Comparison of ENCODE assay signal across 8 cellular contexts in the genomic region with DNA sequence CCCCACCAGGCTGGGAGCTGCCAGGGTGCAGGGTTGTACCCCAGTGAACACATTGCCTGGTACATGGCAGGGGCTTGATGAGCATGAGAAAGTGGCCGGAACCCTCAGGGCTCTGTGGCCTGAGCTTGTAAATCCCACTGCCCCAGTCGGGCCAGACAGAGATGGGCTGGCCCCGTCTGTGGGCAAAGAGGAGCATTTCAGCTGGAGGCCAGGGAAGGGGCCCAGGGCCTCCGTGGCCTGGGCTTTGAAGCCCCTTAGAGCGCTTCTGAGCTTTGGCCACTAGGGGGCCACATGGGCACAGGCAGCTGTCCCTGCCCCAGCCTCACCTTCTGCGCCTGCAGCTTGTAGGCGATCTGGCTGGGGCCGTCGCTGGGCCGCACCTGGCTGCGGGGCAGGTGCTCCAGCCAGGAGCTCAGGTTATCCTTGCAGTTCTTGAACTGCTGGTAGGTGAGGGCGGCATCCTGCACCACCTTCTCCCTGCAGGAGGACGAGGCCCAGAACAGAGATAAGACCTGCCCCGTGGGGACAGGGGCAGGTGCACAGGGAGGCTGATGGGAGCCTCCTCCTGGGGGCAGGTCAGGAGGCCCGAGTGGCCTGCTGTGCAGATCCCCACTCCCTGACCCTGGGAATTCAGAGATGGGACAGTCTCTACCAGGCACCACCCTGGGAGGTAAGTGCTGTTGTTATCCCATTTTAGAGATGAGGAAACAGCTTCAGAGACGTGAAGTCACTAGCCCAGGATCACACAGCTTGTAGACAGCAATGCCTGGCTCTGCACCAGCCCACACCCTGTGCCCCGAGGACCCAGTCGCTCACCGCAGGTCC. TPM values are rescaled to one million over a fixed set of nuclear protein-coding genes. Genes with fewer than 3 reads are reported as not detected.
A peak's percentile ranks its signal among the peaks of the same experiment; 100 is the strongest.
DNase-seq lines count a peak whose midpoint lies in the region; ATAC-seq and TF ChIP-seq lines count a peak whose summit lies in the region.

No MANE protein-coding gene starts in this region.

- no peaks in the 10 kb centered on the region for H3K36me3 Mint-ChIP-seq in CD4-positive, alpha-beta memory T cell
- H3K36me3 Mint-ChIP-seq in chondrocyte (ENCODE audit: low read depth) = no peaks in the 10 kb centered on the region

- H3K9me3 ChIP-seq in CD4-positive, alpha-beta memory T cell (ENCODE audit: control insufficient read depth in 1 of 2, low read length in 2 of 2) = no peaks in the 10 kb centered on the region
- H3K9me3 ChIP-seq in HEK293 (ENCODE audit: control insufficient read depth, insufficient read depth, low read depth, low read length) = no peaks in the 10 kb centered on the region
- no peaks in the 10 kb centered on the region for H3K9me3 ChIP-seq in liver (ENCODE audit: control insufficient read depth in 4 of 4, low read length in 3 of 4)

- H3K9ac ChIP-seq in liver (ENCODE audit: low read depth in 1 of 2, low read length in 2 of 2) = no peak overlapping the region

- WGBS in liver = 27% methylated on average over 19 of the region's 19 CpGs

- no peak overlapping the region for H3K4me3 ChIP-seq in CD4-positive, alpha-beta memory T cell (ENCODE audit: low read length in 2 of 2)
- H3K4me3 ChIP-seq in HEK293 (ENCODE audit: low read depth, low read length) (no peak overlapping the region), liver (ENCODE audit: low read depth in 1 of 3, low read length in 3 of 3) (no peak overlapping the region)

- CTCF ChIA-PET in CD4-positive, alpha-beta memory T cell (lab: Charles Lee; ENCODE audit: partially characterized antibody) = interaction anchor here (0.6 to 11.7 kb wide), 60 partner anchors 9 to 1376 kb away, joined by 3 to 168 read pairs (median 4); partner anchors contain the start of genes CDK3, EVPL, EXOC7 and MRPL38
- CTCF ChIA-PET in HEK293 (lab: Yijun Ruan, JAX) = interaction anchor here (0.5 to 8.4 kb wide), 81 partner anchors 8 to 736 kb away, joined by 3 to 136 read pairs (median 5); partner anchors contain the start of genes CDK3, EXOC7, GALR2 and MRPL38

- peak overlapping the region in 2 of 7 donors; percentile 50 to 81 for H3K27ac Mint-ChIP-seq in CD4-positive, alpha-beta memory T cell
- H3K27ac Mint-ChIP-seq in chondrocyte (ENCODE audit: unreplicated experiment) = no peak overlapping the region

- no peaks in the 10 kb centered on the region for H3K27me3 ChIP-seq in CD4-positive, alpha-beta memory T cell (ENCODE audit: insufficient read depth, low read length)
- H3K27me3 ChIP-seq in liver (ENCODE audit: control insufficient read depth in 4 of 4, insufficient read depth in 4 of 4, low read length in 3 of 4) = no peaks in the 10 kb centered on the region

- peaks cover 8% of the 10 kb centered on the region for H3K4me1 ChIP-seq in CD4-positive, alpha-beta memory T cell (ENCODE audit: insufficient read depth, low read length)
- no peaks in the 10 kb centered on the region for H3K4me1 ChIP-seq in HEK293 (ENCODE audit: control insufficient read depth, insufficient read depth, low read length)
- peaks cover 0 to 6% (median 2%) of the 10 kb centered on the region in 4 donors for H3K4me1 ChIP-seq in liver (ENCODE audit: control insufficient read depth in 4 of 4, insufficient read depth in 4 of 4, low read length in 3 of 4)

- peak overlapping the region in 2 of 8 donors; percentile 34 to 52 for H3K4me3 Mint-ChIP-seq in CD4-positive, alpha-beta memory T cell
- H3K4me3 Mint-ChIP-seq in chondrocyte (ENCODE audit: unreplicated experiment) = no peak overlapping the region

- intact Hi-C loops in CD4-positive, alpha-beta memory T cell (cut with micrococcal nuclease) = loop anchor here (1.0 to 5.0 kb wide), 6 partner anchors 58 to 285 kb away; partner anchors contain the start of gene SRP68

- peak; percentile 72 to 79 (median 74) for DNase-seq in CD4-positive, alpha-beta memory T cell
- DNase-seq in NCI-H345 treated with DMSO at 0.1 percent for 48 hours (lab: John Stamatoyannopoulos, UW; ENCODE audit: unreplicated experiment) (peak; percentile 86), chondrocyte (ENCODE audit: low spot score) (no peak)
- peak; percentile 68 to 73 for DNase-seq in activated CD4-positive, alpha-beta T cell treated with anti-CD3 and anti-CD28 coated beads for 24 hours (ENCODE audit: low read depth in 2 of 2)
- DNase-seq in stimulated activated CD4-positive, alpha-beta T cell treated with anti-CD3 and anti-CD28 coated beads, TNF-alpha, amount 100 ng/mL, for 24 hours (ENCODE audit: low read depth in 3 of 3) = peak; percentile 54 to 78 (median 63)

- TF ChIP-seq CTCF in HEK293 (tag by site-specific recombination; IDR thresholded peaks at IDR 0.05) (peak; percentile 94), chondrocyte (IDR thresholded peaks at IDR 0.05) (peak; percentile 97), liver (IDR thresholded peaks at IDR 0.05; ENCODE audit: low read depth, low read length, missing input control) (peak; percentile 85)

- TF ChIP-seq RAD21 in liver (IDR thresholded peaks at IDR 0.05) = peak; percentile 88 to 92

- peaks cover 3 to 11% (median 6%) of the 10 kb centered on the region in 4 donors for H3K4me1 Mint-ChIP-seq in CD4-positive, alpha-beta memory T cell
- peaks cover 5% of the 10 kb centered on the region for H3K4me1 Mint-ChIP-seq in chondrocyte (ENCODE audit: low read depth)

- no peak overlapping the region for H3K27ac ChIP-seq in CD4-positive, alpha-beta memory T cell (ENCODE audit: low read depth, low read length)
- H3K27ac ChIP-seq in HEK293 (ENCODE audit: extremely low read depth, low read depth, low read length) (no peak overlapping the region), liver (ENCODE audit: low read depth in 1 of 2, low read length in 2 of 2) (no peak overlapping the region)

- H3K36me3 ChIP-seq in CD4-positive, alpha-beta memory T cell (ENCODE audit: insufficient read depth, low read length) = no peaks in the 10 kb centered on the region
- H3K36me3 ChIP-seq in HEK293 (ENCODE audit: control insufficient read depth in 2 of 2, insufficient read depth in 1 of 2, low read length in 2 of 2) = no peaks in the 10 kb centered on the region
- no peaks in the 10 kb centered on the region for H3K36me3 ChIP-seq in liver (ENCODE audit: control insufficient read depth in 4 of 4, insufficient read depth in 3 of 4, low read depth in 1 of 4, low read length in 3 of 4)

- H3K27me3 Mint-ChIP-seq in CD4-positive, alpha-beta memory T cell = no peaks in the 10 kb centered on the region
- peaks cover 4% of the 10 kb centered on the region for H3K27me3 Mint-ChIP-seq in chondrocyte (ENCODE audit: low read depth)

- no peaks in the 10 kb centered on the region for H3K9me3 Mint-ChIP-seq in CD4-positive, alpha-beta memory T cell
- no peaks in the 10 kb centered on the region for H3K9me3 Mint-ChIP-seq in chondrocyte (ENCODE audit: low read depth)

- ATAC-seq in HG03196 (IDR thresholded peaks at IDR 0.05; ENCODE audit: unreplicated experiment) = no peak

- POLR2A ChIA-PET in CD4-positive, alpha-beta memory T cell (lab: Charles Lee; ENCODE audit: partially characterized antibody) = interaction anchor here (0.7 to 1.7 kb wide), 7 partner anchors 15 to 265 kb away, joined by 3 to 6 read pairs (median 3); partner anchors contain the start of gene EXOC7
- POLR2A ChIA-PET in HEK293 (lab: Yijun Ruan, JAX) = interaction anchor here (0.6 to 1.8 kb wide), 8 partner anchors 15 to 110 kb away, joined by 3 to 11 read pairs (median 5); partner anchors contain the start of gene SRP68

TF ChIP-seq in HEK293, 187 proteins besides CTCF, POLR2A, EP300 and RAD21 (continues in another document):
- TF ChIP-seq ZNF654 (tag by site-specific recombination; IDR thresholded peaks at IDR 0.05; ENCODE audit: low read depth) (peak; percentile 92), GFI1B (tag by site-specific recombination; IDR thresholded peaks at IDR 0.05) (no peak), ZNF768 (tag by site-specific recombination; IDR thresholded peaks at IDR 0.05) (peak; percentile 88; the same call in 1 of the 2 replicates)

TF ChIP-seq in liver, 16 proteins besides CTCF, POLR2A, EP300 and RAD21 (continues in another document):
- TF ChIP-seq SP1 (IDR thresholded peaks at IDR 0.05) (no peak), EGR1 (IDR thresholded peaks at IDR 0.05; ENCODE audit: low read depth in 2 of 2) (no peak), HNF4G (IDR thresholded peaks at IDR 0.05) (no peak), FOXA1 (IDR thresholded peaks at IDR 0.05) (no peak)
- TF ChIP-seq, protein P1, sequence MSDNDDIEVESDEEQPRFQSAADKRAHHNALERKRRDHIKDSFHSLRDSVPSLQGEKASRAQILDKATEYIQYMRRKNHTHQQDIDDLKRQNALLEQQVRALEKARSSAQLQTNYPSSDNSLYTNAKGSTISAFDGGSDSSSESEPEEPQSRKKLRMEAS (IDR thresholded peaks at IDR 0.05) = no peak

RNA-seq across cellular contexts. Expression of gene EVPL, which starts 12.8 kb away (rescaled TPM):
- not detected for total RNA-seq in CD4-positive, alpha-beta memory T cell
- polyA plus RNA-seq in CD4-positive, alpha-beta memory T cell = not detected
- total RNA-seq in chondrocyte (not detected in 3 replicates), liver (under 1 TPM in 1 of 2 donors, not detected in 1; 0.33 TPM)
- polyA plus RNA-seq in liver = under 1 TPM; 0.03 to 0.21 TPM

RNA-seq across cellular contexts. Expression of gene CDK3, which starts 13.7 kb away (rescaled TPM):
- total RNA-seq in CD4-positive, alpha-beta memory T cell = 1 to 10 TPM; 9.6 to 9.7 TPM
- polyA plus RNA-seq in CD4-positive, alpha-beta memory T cell = 1 to 10 TPM; 1.0 to 1.1 TPM
- total RNA-seq in chondrocyte = 6.3 to 7.1 TPM (median 6.7 TPM) in 3 replicates
- total RNA-seq in liver = 1 to 10 TPM; 1.5 to 6.3 TPM
- 1 to 10 TPM; 2.6 TPM for polyA plus RNA-seq in liver

RNA-seq across cellular contexts. Expression of gene TEN1, which starts 35.3 kb away (rescaled TPM):
- total RNA-seq in CD4-positive, alpha-beta memory T cell = 10 to 100 TPM; 10.2 to 16.1 TPM
- polyA plus RNA-seq in CD4-positive, alpha-beta memory T cell = 10 to 100 TPM; 13.1 to 20.2 TPM
- total RNA-seq in chondrocyte (17.1 to 22.2 TPM (median 21.8 TPM) in 3 replicates), liver (10 to 100 TPM; 12.0 to 18.3 TPM)
- 10 to 100 TPM; 14.6 to 30.0 TPM for polyA plus RNA-seq in liver

RNA-seq across cellular contexts. Expression of gene ACOX1, which starts 35.3 kb away (rescaled TPM):
- 10 to 100 TPM; 30.4 to 31.7 TPM for total RNA-seq in CD4-positive, alpha-beta memory T cell
- 10 to 100 TPM; 10.2 to 14.4 TPM for polyA plus RNA-seq in CD4-positive, alpha-beta memory T cell
- 50.2 to 63.3 TPM (median 52.3 TPM) in 3 replicates for total RNA-seq in chondrocyte
- 100 to 1,000 TPM in 1 of 2 donors, 10 to 100 TPM in 1; 81.1 to 293 TPM for total RNA-seq in liver
- 10 to 100 TPM; 33.3 to 45.7 TPM for polyA plus RNA-seq in liver

RNA-seq across cellular contexts. Expression of gene SRP68, which starts 58.0 kb away (rescaled TPM):
- 10 to 100 TPM; 86.5 to 92.4 TPM for total RNA-seq in CD4-positive, alpha-beta memory T cell
- polyA plus RNA-seq in CD4-positive, alpha-beta memory T cell = 10 to 100 TPM; 59.1 to 84.9 TPM
- 62.1 to 77.6 TPM (median 63.0 TPM) in 3 replicates for total RNA-seq in chondrocyte
- 10 to 100 TPM; 22.4 to 36.7 TPM for total RNA-seq in liver
- 10 to 100 TPM; 17.7 to 34.9 TPM for polyA plus RNA-seq in liver
